In genomic region chr2:98752711-98753110, GRCh38 we compare ENCODE assay signal across 5 cellular contexts. TPM values are rescaled to one million over a fixed set of nuclear protein-coding genes. Genes with fewer than 3 reads are reported as not detected.
DNase-seq lines count a peak whose midpoint lies in the region; ATAC-seq, FAIRE-seq and TF ChIP-seq lines count a peak whose summit lies in the region.
"Not testable (repeated sequence)": the region's sequence is repeated elsewhere in the genome, so short reads cannot be mapped to it uniquely, and the experiment has no call there.
"Had no signal": no experiment of that assay in that cellular context is flagged by ENCODE, and none has a peak within 500 bp of the region (broad histone marks: within the 10 kb centered on the region; RNA-seq: fewer than 3 reads in every experiment).

No MANE protein-coding gene starts in this region.

- peak overlapping the region; percentile 98 for H3K27ac Mint-ChIP-seq in dendritic cell treated with granulocyte-macrophage colony-stimulating factor and Interleukin-4, amounts not matched to agents 40 ng/mL and 50 ng/mL, for 4 days

- H3K27me3 ChIP-seq in K562 (ENCODE audit: control insufficient read depth in 2 of 2, insufficient read depth in 2 of 2, low read length in 2 of 2), result not testable (repeated sequence)
- peaks cover 0 to 38% of the 10 kb centered on the region in 2 experiments; a peak in 1 of 5 replicates for H3K27me3 ChIP-seq in HepG2 (ENCODE audit: control insufficient read depth in 1 of 2, insufficient read depth in 2 of 2, low read length in 2 of 2)

- peak overlapping the region; percentile 80 for H3K27ac ChIP-seq in SK-N-MC
- H3K27ac ChIP-seq in K562 (ENCODE audit: extremely low read depth, low read depth, low read length); HepG2 (ENCODE audit: extremely low read length, insufficient read depth, low read length): not testable (repeated sequence)

- not testable (repeated sequence) for H4K20me1 ChIP-seq in K562 (replicated peaks; ENCODE audit: control insufficient read depth, insufficient read depth, low read length); HepG2 (ENCODE audit: insufficient read depth, low read length)

- intact Hi-C loops in K562 (cut with micrococcal nuclease); dendritic cell treated with granulocyte-macrophage colony-stimulating factor and Interleukin-4, amounts not matched to agents 40 ng/mL and 50 ng/mL, for 4 days (cut with micrococcal nuclease); HepG2 (cut with micrococcal nuclease; ENCODE audit: unreplicated experiment): not testable (repeated sequence)

- not testable (repeated sequence) for TF ChIP-seq RAD21 in K562 (CRISPR knock-in tag; conservative IDR thresholded peaks at IDR 0.05 in 1 of 2, IDR thresholded peaks at IDR 0.05 in 1 of 2); HepG2 (CRISPR knock-in tag; IDR thresholded peaks at IDR 0.05)

- not testable (repeated sequence) for H3K4me3 Mint-ChIP-seq in dendritic cell treated with granulocyte-macrophage colony-stimulating factor and Interleukin-4, amounts not matched to agents 40 ng/mL and 50 ng/mL, for 4 days

- not testable (repeated sequence) for FAIRE-seq in K562 (lab: Jason Lieb, UNC); HepG2 (lab: Jason Lieb, UNC)

- H3K36me3 ChIP-seq in SK-N-MC (ENCODE audit: insufficient read depth, low read length); K562 (ENCODE audit: control insufficient read depth, insufficient read depth, low read length); HepG2 (replicated peaks in 1 of 2; ENCODE audit: control insufficient read depth in 1 of 2, insufficient read depth in 2 of 2, low read length in 2 of 2): not testable (repeated sequence)

- H3K4me1 Mint-ChIP-seq in dendritic cell treated with granulocyte-macrophage colony-stimulating factor and Interleukin-4, amounts not matched to agents 40 ng/mL and 50 ng/mL, for 4 days (ENCODE audit: low read depth), result peaks cover 82% of the 10 kb centered on the region

- TF ChIP-seq POLR2A in K562 (conservative IDR thresholded peaks at IDR 0.05); HepG2 (IDR thresholded peaks at IDR 0.05; ENCODE audit: insufficient read depth in 1 of 2, low read depth in 2 of 2, low read length in 2 of 2): not testable (repeated sequence)

- POLR2A ChIA-PET in K562 (lab: Yijun Ruan, JAX), result interaction anchor here (0.6 kb wide), 1 partner anchor 22 kb away, joined by 4 read pairs; the partner anchor contains the start of gene MGAT4A
- POLR2A ChIA-PET in HepG2 (lab: Yijun Ruan, JAX), result not testable (repeated sequence)

- not testable (repeated sequence) for H3K9me1 ChIP-seq in K562 (ENCODE audit: control insufficient read depth, insufficient read depth, low read length)

- not testable (repeated sequence) for H3K79me2 ChIP-seq in K562 (ENCODE audit: control insufficient read depth, insufficient read depth, low read length); HepG2 (ENCODE audit: insufficient read depth, low read length)

- not testable (repeated sequence) for TF ChIP-seq EP300 in K562 (IDR thresholded peaks at IDR 0.05; ENCODE audit: low read length); HepG2 (IDR thresholded peaks at IDR 0.05; ENCODE audit: low read depth in 2 of 2, low read length in 2 of 2); HepG2 (CRISPR knock-in tag; IDR thresholded peaks at IDR 0.05; ENCODE audit: borderline replicate concordance)

- H3K9me3 Mint-ChIP-seq in dendritic cell treated with granulocyte-macrophage colony-stimulating factor and Interleukin-4, amounts not matched to agents 40 ng/mL and 50 ng/mL, for 4 days, result not testable (repeated sequence)

- not testable (repeated sequence) for H3K9me3 ChIP-seq in SK-N-MC (ENCODE audit: low read depth, low read length); K562 (replicated peaks; ENCODE audit: control insufficient read depth, insufficient read depth, low read depth, low read length); HepG2 (ENCODE audit: low read length)

- not testable (repeated sequence) for H3K36me3 Mint-ChIP-seq in dendritic cell treated with granulocyte-macrophage colony-stimulating factor and Interleukin-4, amounts not matched to agents 40 ng/mL and 50 ng/mL, for 4 days (ENCODE audit: low read depth)

- TF ChIP-seq CTCF in K562 (IDR thresholded peaks at IDR 0.05 in 2 of 3, conservative IDR thresholded peaks at IDR 0.05 in 1 of 3; ENCODE audit: insufficient read depth in 2 of 3, low read depth in 1 of 3, low read length in 3 of 3); HepG2 (CRISPR knock-in tag; IDR thresholded peaks at IDR 0.05): not testable (repeated sequence)

- CTCF ChIA-PET in K562 (lab: Yijun Ruan, JAX; ENCODE audit: low intra/inter-chr PET ratio); HepG2 (lab: Yijun Ruan, JAX; ENCODE audit: low intra/inter-chr PET ratio, low total read pairs): not testable (repeated sequence)

- H3K4me2 ChIP-seq in K562 (ENCODE audit: insufficient read depth, low read length); HepG2 (ENCODE audit: low read depth, low read length): not testable (repeated sequence)

- in situ Hi-C loops in K562 (cut with MboI); HepG2 (cut with HindIII; ENCODE audit: extremely low pct_ligation_motif_present, low pct_unique_long_range_greater_than_20kb): not testable (repeated sequence)

- not testable (repeated sequence) for BruUV-seq in K562 (replicated peaks; lab: Mats Ljungman, UMichigan); HepG2 (replicated peaks; lab: Mats Ljungman, UMichigan)

- DNase-seq in SK-N-MC (ENCODE audit: low read depth, low spot score); K562 (ENCODE audit: extremely low read depth in 1 of 4, low spot score in 3 of 4); HepG2 (ENCODE audit: low spot score): not testable (repeated sequence)

- not testable (repeated sequence) for ATAC-seq in K562, HepG2

- WGBS in K562 (ENCODE audit: insufficient coverage, low coverage, missing lambda C conversion rate), result 3% methylated on average over 4 of the region's 4 CpGs
- WGBS in HepG2 (ENCODE audit: low lambda C conversion rate), result 52% methylated on average over 4 of the region's 4 CpGs

- H3K4me1 ChIP-seq in K562 (replicated peaks in 1 of 2; ENCODE audit: control insufficient read depth in 2 of 2, insufficient read depth in 2 of 2, low read length in 2 of 2), result not testable (repeated sequence)
- peaks cover 16% of the 10 kb centered on the region; the same call in 1 of the 2 replicates for H3K4me1 ChIP-seq in HepG2 (ENCODE audit: insufficient read depth, low read length)

- not testable (repeated sequence) for H3K9ac ChIP-seq in SK-N-MC (ENCODE audit: insufficient read length); K562 (ENCODE audit: insufficient read depth in 1 of 2, low read depth in 2 of 2, low read length in 2 of 2); HepG2 (ENCODE audit: insufficient read depth, low read depth, low read length)

- H3K4me3 ChIP-seq in SK-N-MC; K562; HepG2 (replicated peaks in 1 of 3; ENCODE audit: insufficient read depth in 1 of 3, low read depth in 2 of 3, low read length in 3 of 3): not testable (repeated sequence)

- not testable (repeated sequence) for H3K27me3 Mint-ChIP-seq in dendritic cell treated with granulocyte-macrophage colony-stimulating factor and Interleukin-4, amounts not matched to agents 40 ng/mL and 50 ng/mL, for 4 days

- H2AFZ ChIP-seq in K562 (ENCODE audit: low read depth, low read length); HepG2 (ENCODE audit: low read length): not testable (repeated sequence)

RNA-seq across cellular contexts. Expression of gene MGAT4A, which starts 21.8 kb away (rescaled TPM):
- total RNA-seq in K562 (2011; cell fraction: chromatin; rRNA removed; ENCODE audit: low replicate concordance), result 0.09 and 1.2 TPM in 2 replicates
- total RNA-seq in K562 (2011; cell fraction: nucleolus; rRNA removed), result under 0.01 TPM in 1 of 2 replicates, not detected in the other
- total RNA-seq in K562 (2011; cell fraction: nucleoplasm; rRNA removed), result 0.15 and 0.29 TPM in 2 replicates
- 0.53 TPM in 1 of 2 replicates, not detected in the other for total RNA-seq in K562 (2014; rRNA removed)
- 0.18 and 0.67 TPM in 2 replicates for total RNA-seq in K562 (2014; rRNA removed; fragmentation: Illumina TruSeq; extraction: Trizol)
- total RNA-seq in K562 (2015; rRNA removed; fragmentation: Illumina TruSeq; extraction: Trizol), result 0.08 and 0.11 TPM in 2 replicates
- 0.35 and 0.38 TPM in 2 replicates for total RNA-seq in K562 (2021)
- 0.11 and 0.28 TPM in 2 replicates for polyA plus RNA-seq in K562 (2011; rRNA removed)
- polyA plus RNA-seq in K562 (2011; cell fraction: cytosol; rRNA removed), result 0.06 and 0.24 TPM in 2 replicates
- polyA plus RNA-seq in K562 (2011; cell fraction: nucleus; rRNA removed), result 0.01 and 0.14 TPM in 2 replicates
- 0.15 and 0.20 TPM in 2 replicates for polyA plus RNA-seq in K562 (2012)
- polyA plus RNA-seq in K562 (2014; fragmentation: Illumina TruSeq; extraction: Trizol), result 0.03 and 0.10 TPM in 2 replicates
- polyA plus RNA-seq in K562 (2014; fragmentation: Nextera tagmentation; extraction: Ambion mirVana), result under 1 TPM in 1 of 2 experiments, not detected in 1; 0.03 TPM
- polyA plus RNA-seq in K562 (2014; rRNA removed), result 0.53 TPM in 1 of 2 replicates, not detected in the other
- polyA minus RNA-seq in K562 (2011; rRNA and poly(A)+ RNA removed), result 0.14 and 0.21 TPM in 2 replicates
- polyA minus RNA-seq in K562 (2011; cell fraction: cytosol; rRNA and poly(A)+ RNA removed), result 0.57 TPM in 1 of 2 replicates, not detected in the other
- 0.22 TPM in 1 of 2 replicates, not detected in the other for polyA minus RNA-seq in K562 (2011; cell fraction: nucleus; rRNA and poly(A)+ RNA removed)
- 90.9 and 97.6 TPM in 2 replicates for total RNA-seq in HepG2 (2016; rRNA removed; fragmentation: Illumina TruSeq; extraction: Trizol)
- total RNA-seq in HepG2 (2016; cell fraction: cytosol; rRNA removed; fragmentation: Illumina TruSeq; extraction: Trizol; ENCODE audit: low read depth), result 50.4 and 51.6 TPM in 2 replicates
- 92.4 and 95.8 TPM in 2 replicates for total RNA-seq in HepG2 (2016; cell fraction: insoluble cytoplasmic fraction; rRNA removed; fragmentation: Illumina TruSeq; extraction: Trizol)
- total RNA-seq in HepG2 (2016; cell fraction: membrane; rRNA removed; fragmentation: Illumina TruSeq; extraction: Trizol), result 77.5 and 91.0 TPM in 2 replicates
- 116 and 118 TPM in 2 replicates for total RNA-seq in HepG2 (2016; cell fraction: nucleus; rRNA removed; fragmentation: Illumina TruSeq; extraction: Trizol)
- polyA plus RNA-seq in HepG2 (2011; rRNA removed), result 38.4 and 47.2 TPM in 2 replicates
- polyA plus RNA-seq in HepG2 (2011; cell fraction: cytosol; rRNA removed), result 18.0 and 30.5 TPM in 2 replicates
- 26.7 and 31.3 TPM in 2 replicates for polyA plus RNA-seq in HepG2 (2011; cell fraction: nucleus; rRNA removed)
- 57.2 and 70.3 TPM in 2 replicates for polyA plus RNA-seq in HepG2 (2012)
- 40.5 and 43.0 TPM in 2 replicates for polyA plus RNA-seq in HepG2 (2016; cell fraction: cytosol; fragmentation: Illumina TruSeq; extraction: Trizol; ENCODE audit: low read depth)
- polyA plus RNA-seq in HepG2 (2016; cell fraction: insoluble cytoplasmic fraction; fragmentation: Illumina TruSeq; extraction: Trizol; ENCODE audit: low read depth), result 43.1 and 44.6 TPM in 2 replicates
- 40.4 and 43.5 TPM in 2 replicates for polyA plus RNA-seq in HepG2 (2016; cell fraction: membrane; fragmentation: Illumina TruSeq; extraction: Trizol; ENCODE audit: low read depth)
- 58.4 and 61.2 TPM in 2 replicates for polyA plus RNA-seq in HepG2 (2016; cell fraction: nucleus; fragmentation: Illumina TruSeq; extraction: Trizol; ENCODE audit: insufficient read depth, low read depth)
- 0.05 and 64.4 TPM in 2 replicates for polyA minus RNA-seq in HepG2 (2011; rRNA and poly(A)+ RNA removed; ENCODE audit: low replicate concordance)
- 52.3 and 65.5 TPM in 2 replicates for polyA minus RNA-seq in HepG2 (2011; cell fraction: cytosol; rRNA and poly(A)+ RNA removed)
- polyA minus RNA-seq in HepG2 (2011; cell fraction: nucleus; rRNA and poly(A)+ RNA removed), result 154 and 209 TPM in 2 replicates
- polyA plus RNA-seq: BJ had no signal

Comparison
In these comparisons a context has a peak if more than half of its experiments do, and no peak if none do; other contexts are left out.
1. RNA of gene MGAT4A, which starts 21.8 kb away (total RNA-seq): 50.4 to 118 TPM in HepG2; under 0.01 to 1.2 TPM in K562; every median in the first group is over 10 times any median in the second.